In genomic region chr10:100579691-100580090, GRCh38 we compare ENCODE assay signal across 21 cellular contexts.
"Had no signal": no experiment of that assay in that cellular context is flagged by ENCODE, and none has a peak within 500 bp of the region (broad histone marks: within the 10 kb centered on the region; RNA-seq: fewer than 3 reads in every experiment).

No MANE protein-coding gene starts in this region.

- H3K27ac ChIP-seq: body of pancreas, cardiac muscle cell, SJSA1 had no signal

- DNase-seq: activated CD4-positive, alpha-beta T cell treated with anti-CD3 and anti-CD28 coated beads for 4 hours; activated naive CD4-positive, alpha-beta T cell; activated T-cell treated with anti-CD3 and anti-CD28 coated beads, Interleukin-2, amount 50 U/mL, for 1 hour; aorta; body of pancreas; Karpas-422; MM.1S; NCI-H1105 treated with DMSO at 0.1 percent for 48 hours; NCI-H1436 treated with DMSO at 0.1 percent for 48 hours; NCI-H187; NCI-H2081; NCI-H510A treated with DMSO at 0.1 percent for 48 hours; NCI-H69; NK-92 treated with Interleukin-12 subunit alpha and Interleukin-12 subunit beta, amount 100 ng/mL, for 24 hours; SHP77; SW 1271 had no signal

- H3K4me1 Mint-ChIP-seq: activated naive CD4-positive, alpha-beta T cell treated with anti-CD3 and anti-CD28 coated beads, Interleukin-2, amount 50 U/mL, for 24 hours had no signal

- H3K9me3 ChIP-seq: body of pancreas, SJSA1 had no signal

- H3K36me3 ChIP-seq: cardiac muscle cell, SJSA1 had no signal

- H3K4me3 ChIP-seq: body of pancreas, cardiac muscle cell, K562, SJSA1 had no signal

- H3K4me1 ChIP-seq: body of pancreas, SJSA1 had no signal

- H3K9me3 Mint-ChIP-seq: activated naive CD4-positive, alpha-beta T cell treated with anti-CD3 and anti-CD28 coated beads, Interleukin-2, amount 50 U/mL, for 24 hours; T-helper 1 cell treated with Interleukin-12 subunit alpha and Interleukin-12 subunit beta and Interleukin-4 antibody, amounts not matched to agents 30 μg/mL and 1 μg/mL, for 36 hours had no signal

- H3K27ac Mint-ChIP-seq: activated naive CD4-positive, alpha-beta T cell treated with anti-CD3 and anti-CD28 coated beads, Interleukin-2, amount 50 U/mL, for 24 hours; T-helper 1 cell treated with Interleukin-12 subunit alpha and Interleukin-12 subunit beta and Interleukin-4 antibody, amounts not matched to agents 30 μg/mL and 1 μg/mL, for 36 hours had no signal

- H3K27me3 ChIP-seq: body of pancreas had no signal

- H3K36me3 Mint-ChIP-seq: activated naive CD4-positive, alpha-beta T cell treated with anti-CD3 and anti-CD28 coated beads, Interleukin-2, amount 50 U/mL, for 24 hours had no signal

- H3K4me3 Mint-ChIP-seq: activated naive CD4-positive, alpha-beta T cell treated with anti-CD3 and anti-CD28 coated beads, Interleukin-2, amount 50 U/mL, for 24 hours; T-helper 1 cell treated with Interleukin-12 subunit alpha and Interleukin-12 subunit beta and Interleukin-4 antibody, amounts not matched to agents 30 μg/mL and 1 μg/mL, for 36 hours had no signal
